ENCODE assay signal across 2 cellular contexts in the genomic region with DNA sequence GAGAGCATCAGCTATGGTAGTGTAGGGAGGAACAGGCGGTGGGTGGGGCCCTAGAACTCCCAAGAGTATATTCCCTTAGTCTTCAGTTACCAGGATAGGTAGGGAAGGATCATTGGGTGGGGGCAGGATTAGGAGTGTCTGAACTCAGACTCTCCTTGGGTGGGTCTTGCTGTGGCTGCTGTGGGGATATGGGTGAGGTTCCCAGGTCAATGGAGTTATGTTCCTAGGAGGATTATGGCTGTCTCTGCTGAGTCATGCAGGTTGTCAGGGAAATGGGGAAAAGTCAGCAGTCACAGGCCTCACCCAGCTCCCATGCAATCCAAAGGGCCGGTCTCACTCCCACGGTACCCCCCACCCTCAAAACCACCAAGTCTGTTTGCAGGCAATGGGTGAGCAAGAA.
TF ChIP-seq lines count a peak whose summit lies in the region.

No MANE protein-coding gene starts in this region.

TF ChIP-seq in HEK293, 187 proteins besides CTCF, POLR2A, EP300 and RAD21 (continued from another document):
- peak; percentile 71 for TF ChIP-seq KLF17 (tag by site-specific recombination; IDR thresholded peaks at IDR 0.05)

TF ChIP-seq in K562, 482 proteins besides CTCF, POLR2A, EP300 and RAD21 (continued from another document):
- TF ChIP-seq ZNF592 (IDR thresholded peaks at IDR 0.05) (peak; percentile 36), C11orf30 (IDR thresholded peaks at IDR 0.05; ENCODE audit: low read depth) (peak; percentile 86), MAFK (IDR thresholded peaks at IDR 0.05; ENCODE audit: low read length) (peak; percentile 37; the same call in 1 of the 2 replicates), RFX1 (IDR thresholded peaks at IDR 0.05) (peak; percentile 59), MAFG (tag; conservative IDR thresholded peaks at IDR 0.05) (peak; percentile 90), BACH1 (tag; IDR thresholded peaks at IDR 0.05) (0 out of 2 replicates have a peak, but pooled peaks have one; percentile 54), FOSL1 (tag; conservative IDR thresholded peaks at IDR 0.05) (peak; percentile 22; the same call in 1 of the 2 replicates), ZNF316 (IDR thresholded peaks at IDR 0.05) (peak; percentile 83), NFE2L1 (tag; IDR thresholded peaks at IDR 0.05; ENCODE audit: borderline replicate concordance, low read depth) (peak; percentile 41; the same call in 1 of the 2 replicates), NFE2 (IDR thresholded peaks at IDR 0.05; ENCODE audit: low read depth) (peak; percentile 74)
